1 cellular context compared by ENCODE assay signal in the genomic region with DNA sequence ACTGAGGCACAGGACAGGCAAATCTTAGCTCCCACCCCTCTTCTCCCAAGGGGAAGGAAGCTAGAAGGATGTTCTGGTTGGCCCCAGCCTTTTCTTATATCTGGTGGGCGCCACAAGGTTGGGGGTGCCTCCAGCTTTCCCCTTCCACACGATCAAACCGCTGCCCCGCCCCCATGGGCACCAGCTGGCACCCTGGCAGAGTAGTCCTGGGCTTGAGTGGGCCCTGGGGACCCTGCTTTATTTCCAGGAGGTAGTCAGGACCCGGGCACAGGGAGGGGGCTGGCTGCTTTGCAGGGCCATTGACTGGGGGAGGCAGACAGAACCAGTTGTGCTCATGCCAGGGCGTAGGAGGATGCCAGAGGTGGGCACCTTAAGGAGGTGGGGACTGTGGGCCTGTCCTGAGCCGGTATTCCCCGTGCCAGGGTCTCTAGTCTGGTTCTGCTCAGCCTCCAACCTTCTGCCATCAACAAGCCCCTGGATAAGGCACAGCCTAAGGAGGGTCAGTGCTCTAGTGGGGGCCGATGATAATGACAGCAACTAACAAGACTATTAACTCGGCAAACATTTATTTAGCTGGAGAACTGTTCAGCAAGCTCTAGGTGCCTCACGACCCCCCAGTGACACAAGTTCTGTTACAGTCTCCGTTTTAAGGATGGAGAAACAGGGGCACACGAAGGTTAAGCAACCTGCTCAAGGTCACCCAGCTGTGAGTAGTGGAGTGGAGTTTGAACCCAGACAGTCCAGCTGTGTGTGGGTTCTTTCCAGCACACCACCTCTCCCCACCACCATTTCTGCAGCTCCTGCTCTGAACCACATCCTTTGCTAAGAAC.
TF ChIP-seq lines count a peak whose summit lies in the region.

No MANE protein-coding gene starts in this region.

TF ChIP-seq in K562, 482 proteins besides CTCF, POLR2A, EP300 and RAD21:
- TF ChIP-seq, protein P1, sequence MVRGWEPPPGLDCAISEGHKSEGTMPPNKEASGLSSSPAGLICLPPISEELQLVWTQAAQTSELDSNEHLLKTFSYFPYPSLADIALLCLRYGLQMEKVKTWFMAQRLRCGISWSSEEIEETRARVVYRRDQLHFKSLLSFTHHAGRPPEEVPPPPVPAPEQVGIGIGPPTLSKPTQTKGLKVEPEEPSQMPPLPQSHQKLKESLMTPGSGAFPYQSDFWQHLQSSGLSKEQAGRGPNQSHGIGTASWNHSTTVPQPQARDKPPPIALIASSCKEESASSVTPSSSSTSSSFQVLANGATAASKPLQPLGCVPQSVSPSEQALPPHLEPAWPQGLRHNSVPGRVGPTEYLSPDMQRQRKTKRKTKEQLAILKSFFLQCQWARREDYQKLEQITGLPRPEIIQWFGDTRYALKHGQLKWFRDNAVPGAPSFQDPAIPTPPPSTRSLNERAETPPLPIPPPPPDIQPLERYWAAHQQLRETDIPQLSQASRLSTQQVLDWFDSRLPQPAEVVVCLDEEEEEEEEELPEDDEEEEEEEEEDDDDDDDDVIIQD (CRISPR knock-in tag; IDR thresholded peaks at IDR 0.05): no peak
- TF ChIP-seq HNRNPL (IDR thresholded peaks at IDR 0.05; ENCODE audit: low read depth, low read length) (0 out of 2 replicates have a peak, but pooled peaks have one; percentile 31), CEBPG (CRISPR knock-in tag; IDR thresholded peaks at IDR 0.05) (no peak), CEBPG (tag; conservative IDR thresholded peaks at IDR 0.05 in 1 of 2, IDR thresholded peaks at IDR 0.05 in 1 of 2) (no peak), ZZZ3 (IDR thresholded peaks at IDR 0.05) (no peak)
TF ChIP-seq in K562: peak in this region for 1.
